Comparison of ENCODE assay signal across 25 cellular contexts in genomic region chr14:91306547-91306946, GRCh38.
DNase-seq lines count a peak whose midpoint lies in the region; ATAC-seq and TF ChIP-seq lines count a peak whose summit lies in the region.
"Had no signal": no experiment of that assay in that cellular context is flagged by ENCODE, and none has a peak within 500 bp of the region (broad histone marks: within the 10 kb centered on the region; RNA-seq: fewer than 3 reads in every experiment).

No MANE protein-coding gene starts in this region.

- no peak for TF ChIP-seq CTCF in GM23338 (conservative IDR thresholded peaks at IDR 0.05; ENCODE audit: low read depth in 2 of 2)

- intact Hi-C loops in activated CD4-positive, alpha-beta T cell treated with anti-CD3 and anti-CD28 coated beads, Interleukin-2, amount 10 ng/mL, durations not matched to agents 24 days and 14 days (cut with micrococcal nuclease): no loop called here

- no peak overlapping the region for H3K4me3 ChIP-seq in GM23338
- H3K4me3 ChIP-seq: ascending aorta, sigmoid colon, SK-N-MC, upper lobe of left lung had no signal

- no peak overlapping the region for H2AFZ ChIP-seq in GM23338

- H3F3A ChIP-seq in GM23338 (replicated peaks; ENCODE audit: low read depth): peaks cover 9% of the 10 kb centered on the region

- DNase-seq in activated CD4-positive, alpha-beta T cell treated with anti-CD3 and anti-CD28 coated beads, Interleukin-2, amount 10 ng/mL, durations not matched to agents 24 days and 14 days: no peak
- no peak for DNase-seq in activated CD4-positive, alpha-beta T cell treated with anti-CD3 and anti-CD28 coated beads for 48 hours
- no peak for DNase-seq in GM23338 (ENCODE audit: low spot score)
- DNase-seq in memory B cell (ENCODE audit: low spot score in 2 of 2): no peak
- DNase-seq in NCI-H2171 (lab: John Stamatoyannopoulos, UW): no peak
- DNase-seq: 8988T; activated CD4-positive, alpha-beta T cell treated with anti-CD3 and anti-CD28 coated beads, Interleukin-2, amount 10 ng/mL, durations not matched to agents 7 days and 5 days; COR-L47; cortex of kidney; DMS79; IMR-90; NCI-H1105; NCI-H2029; NCI-H226; NCI-H748 treated with DMSO at 0.1 percent for 48 hours; sigmoid colon; T-helper 2 cell; upper lobe of left lung had no signal

- H3K27ac ChIP-seq in GM23338 (ENCODE audit: low read depth): peak overlapping the region; percentile 5; the same call in 1 of the 2 replicates
- H3K27ac ChIP-seq: ascending aorta, neutrophil, sigmoid colon, SK-N-MC, upper lobe of left lung had no signal

- H3K9me3 Mint-ChIP-seq in activated CD4-positive, alpha-beta T cell treated with anti-CD3 and anti-CD28 coated beads, Interleukin-2, amount 10 ng/mL, durations not matched to agents 24 days and 14 days: no peaks in the 10 kb centered on the region
- no peaks in the 10 kb centered on the region for H3K9me3 Mint-ChIP-seq in GM23338
- H3K9me3 Mint-ChIP-seq in activated naive CD8-positive, alpha-beta T cell (ENCODE audit: low read depth): no peaks in the 10 kb centered on the region
- H3K9me3 Mint-ChIP-seq in memory B cell: no peaks in the 10 kb centered on the region
- H3K9me3 Mint-ChIP-seq: activated CD4-positive, alpha-beta T cell treated with anti-CD3 and anti-CD28 coated beads, Interleukin-2, amount 10 ng/mL, durations not matched to agents 7 days and 5 days had no signal

- ATAC-seq in GM23338 (no peak), memory B cell (ENCODE audit: low read depth) (no peak), GM21528 (IDR thresholded peaks at IDR 0.05; ENCODE audit: low FRiP score, unreplicated experiment) (no peak), HG03457 (IDR thresholded peaks at IDR 0.05; ENCODE audit: unreplicated experiment) (no peak)

- no peaks in the 10 kb centered on the region for H3K27me3 Mint-ChIP-seq in activated CD4-positive, alpha-beta T cell treated with anti-CD3 and anti-CD28 coated beads, Interleukin-2, amount 10 ng/mL, durations not matched to agents 24 days and 14 days
- peaks cover 8% of the 10 kb centered on the region for H3K27me3 Mint-ChIP-seq in GM23338 (ENCODE audit: insufficient read depth, low read depth, poor library complexity)
- no peaks in the 10 kb centered on the region for H3K27me3 Mint-ChIP-seq in activated naive CD8-positive, alpha-beta T cell
- no peaks in the 10 kb centered on the region for H3K27me3 Mint-ChIP-seq in memory B cell
- H3K27me3 Mint-ChIP-seq: activated CD4-positive, alpha-beta T cell treated with anti-CD3 and anti-CD28 coated beads, Interleukin-2, amount 10 ng/mL, durations not matched to agents 7 days and 5 days; progenitor cell of endocrine pancreas had no signal

- H3K4me3 Mint-ChIP-seq in activated CD4-positive, alpha-beta T cell treated with anti-CD3 and anti-CD28 coated beads, Interleukin-2, amount 10 ng/mL, durations not matched to agents 24 days and 14 days: no peak overlapping the region
- H3K4me3 Mint-ChIP-seq in GM23338: 0 out of 3 replicates have a peak overlapping the region, but pooled peaks have one; percentile 7
- no peak overlapping the region for H3K4me3 Mint-ChIP-seq in activated naive CD8-positive, alpha-beta T cell
- H3K4me3 Mint-ChIP-seq in memory B cell: no peak overlapping the region
- H3K4me3 Mint-ChIP-seq: activated CD4-positive, alpha-beta T cell treated with anti-CD3 and anti-CD28 coated beads, Interleukin-2, amount 10 ng/mL, durations not matched to agents 7 days and 5 days had no signal

- no peaks in the 10 kb centered on the region for H3K9me2 ChIP-seq in GM23338 (ENCODE audit: insufficient read depth)

- peak overlapping the region; percentile 33 for H3K4me2 ChIP-seq in GM23338

- H3K4me1 Mint-ChIP-seq in activated CD4-positive, alpha-beta T cell treated with anti-CD3 and anti-CD28 coated beads, Interleukin-2, amount 10 ng/mL, durations not matched to agents 24 days and 14 days: peaks cover 50% of the 10 kb centered on the region
- H3K4me1 Mint-ChIP-seq in GM23338: peaks cover 36% of the 10 kb centered on the region
- peaks cover 36% of the 10 kb centered on the region for H3K4me1 Mint-ChIP-seq in activated naive CD8-positive, alpha-beta T cell (ENCODE audit: low read depth)
- H3K4me1 Mint-ChIP-seq in memory B cell: peaks cover 16% of the 10 kb centered on the region

- peak overlapping the region; percentile 22 for H3K27ac Mint-ChIP-seq in activated CD4-positive, alpha-beta T cell treated with anti-CD3 and anti-CD28 coated beads, Interleukin-2, amount 10 ng/mL, durations not matched to agents 24 days and 14 days
- H3K27ac Mint-ChIP-seq in GM23338 (peak overlapping the region; percentile 91), memory B cell (peak overlapping the region; percentile 31)
- H3K27ac Mint-ChIP-seq in activated naive CD8-positive, alpha-beta T cell: peak overlapping the region; percentile 64
- H3K27ac Mint-ChIP-seq: activated CD4-positive, alpha-beta T cell treated with anti-CD3 and anti-CD28 coated beads, Interleukin-2, amount 10 ng/mL, durations not matched to agents 7 days and 5 days had no signal

- peaks cover 81% of the 10 kb centered on the region for H3K36me3 Mint-ChIP-seq in activated CD4-positive, alpha-beta T cell treated with anti-CD3 and anti-CD28 coated beads, Interleukin-2, amount 10 ng/mL, durations not matched to agents 24 days and 14 days (ENCODE audit: low read depth)
- H3K36me3 Mint-ChIP-seq in GM23338 (ENCODE audit: low read depth) (peaks cover 73% of the 10 kb centered on the region), memory B cell (peaks cover 28% of the 10 kb centered on the region)
- peaks cover 17% of the 10 kb centered on the region for H3K36me3 Mint-ChIP-seq in activated naive CD8-positive, alpha-beta T cell

- H4K20me1 ChIP-seq in GM23338 (replicated peaks; ENCODE audit: insufficient read depth): no peaks in the 10 kb centered on the region; the same call in none of the 2 replicates

- H3K4me1 ChIP-seq in GM23338 (ENCODE audit: insufficient read depth): peaks cover 30% of the 10 kb centered on the region
- H3K4me1 ChIP-seq: ascending aorta, sigmoid colon had no signal

- H3K36me3 ChIP-seq in GM23338 (ENCODE audit: insufficient read depth): peaks cover 24% of the 10 kb centered on the region; the same call in 1 of the 2 replicates
- H3K36me3 ChIP-seq: ascending aorta, sigmoid colon had no signal

- no peaks in the 10 kb centered on the region for H3K79me2 ChIP-seq in GM23338 (replicated peaks; ENCODE audit: insufficient read depth)

- H3K27me3 ChIP-seq in GM23338 (ENCODE audit: insufficient read depth): no peaks in the 10 kb centered on the region
- H3K27me3 ChIP-seq: ascending aorta, neutrophil, sigmoid colon, upper lobe of left lung had no signal

TF ChIP-seq in GM23338, 12 proteins besides CTCF, POLR2A, EP300 and RAD21 (continues in another document):
- TF ChIP-seq JUNB (IDR thresholded peaks at IDR 0.05; ENCODE audit: unreplicated experiment) (no peak), ZNF331 (CRISPR knock-in tag; IDR thresholded peaks at IDR 0.05; ENCODE audit: low read depth) (no peak), EZH2phosphoT487 (IDR thresholded peaks at IDR 0.05; ENCODE audit: unreplicated experiment) (no peak)

Comparison
In these comparisons a context has a peak if more than half of its experiments do, and no peak if none do; other contexts are left out.
1. H3K27ac Mint-ChIP-seq: peak in every context shown above with its lines; median percentile 91 in GM23338; 64 in activated naive CD8-positive, alpha-beta T cell; 31 in memory B cell; 22 in activated CD4-positive, alpha-beta T cell treated with anti-CD3 and anti-CD28 coated beads, Interleukin-2, amount 10 ng/mL, durations not matched to agents 24 days and 14 days.